In genomic region chr5:172764861-172765765, GRCh38 we compare ENCODE assay signal across 8 cellular contexts. TPM values are rescaled to one million over a fixed set of nuclear protein-coding genes. Genes with fewer than 3 reads are reported as not detected.
DNase-seq lines count a peak whose midpoint lies in the region; ATAC-seq, FAIRE-seq and TF ChIP-seq lines count a peak whose summit lies in the region.

No MANE protein-coding gene starts in this region.

- peaks cover 20 to 29% of the 10 kb centered on the region in 2 donors for H3K4me1 ChIP-seq in kidney (ENCODE audit: control insufficient read depth in 1 of 2, insufficient read depth in 1 of 2, low read depth in 1 of 2, low read length in 2 of 2)

- H3K4me3 ChIP-seq in kidney (ENCODE audit: low read length in 2 of 2): peak overlapping the region; percentile 86 to 96

- H3K27ac ChIP-seq in kidney (ENCODE audit: low read depth in 2 of 2, low read length in 2 of 2): peak overlapping the region; percentile 91 to 98

- peak overlapping the region; percentile 28 to 95 for H3K9ac ChIP-seq in kidney (ENCODE audit: low read length in 2 of 2)

- FAIRE-seq in kidney (lab: Jason Lieb, UNC): peak; percentile 87

- peak; percentile 91 for ATAC-seq in GM19043 (IDR thresholded peaks at IDR 0.05; ENCODE audit: low read depth, unreplicated experiment)
- ATAC-seq in HG03378 (IDR thresholded peaks at IDR 0.05; ENCODE audit: unreplicated experiment): peak; percentile 83

- intact Hi-C loops in kidney (cut with DNase I): no loop called here

- H3K36me3 ChIP-seq in kidney (ENCODE audit: control insufficient read depth in 1 of 2, insufficient read depth in 2 of 2, low read length in 2 of 2): peaks cover 22 to 32% of the 10 kb centered on the region in 2 donors

- DNase-seq in AML-193 (lab: John Stamatoyannopoulos, UW): peak; percentile 80 to 83
- peak; percentile 93 for DNase-seq in NCI-H446 treated with DMSO at 0.1 percent for 48 hours (lab: John Stamatoyannopoulos, UW)
- peak; percentile 81 for DNase-seq in activated CD4-positive, CD25-positive, alpha-beta regulatory T cell treated with anti-CD3 and anti-CD28 coated beads, Interleukin-2, amount 50 U/mL, for 72 hours
- peak; percentile 99 for DNase-seq in cerebellar nuclear complex (lab: John Stamatoyannopoulos, UW)
- peak; percentile 97 for DNase-seq in kidney
- DNase-seq in stimulated activated CD4-positive, alpha-beta T cell treated with anti-CD3 and anti-CD28 coated beads, Interleukin-15, amount 100 ng/mL, for 1 hour (ENCODE audit: low read depth in 1 of 2, low spot score in 1 of 2): peak; percentile 69 to 84

- peak; percentile 8 for TF ChIP-seq CTCF in kidney (IDR thresholded peaks at IDR 0.05; ENCODE audit: borderline replicate concordance, extremely low read depth, insufficient read depth)

- H3K9me3 ChIP-seq in kidney (ENCODE audit: control insufficient read depth in 1 of 2, low read length in 2 of 2): peaks cover 0 to 1% of the 10 kb centered on the region in 2 donors

RNA-seq across cellular contexts. Expression of gene DUSP1, which starts 5.9 kb away (rescaled TPM):
- 172 TPM for total RNA-seq in kidney
- 298 TPM for polyA plus RNA-seq in kidney (ENCODE audit: insufficient read depth, low read depth, low replicate concordance)

Comparison
In these comparisons a context has a peak if more than half of its experiments do, and no peak if none do; other contexts are left out.
1. Peak in every context shown above with its lines: DNase-seq, ATAC-seq, H3K4me3 ChIP-seq and H3K27ac ChIP-seq.